ENCODE assay signal across 9 cellular contexts in the genomic region with DNA sequence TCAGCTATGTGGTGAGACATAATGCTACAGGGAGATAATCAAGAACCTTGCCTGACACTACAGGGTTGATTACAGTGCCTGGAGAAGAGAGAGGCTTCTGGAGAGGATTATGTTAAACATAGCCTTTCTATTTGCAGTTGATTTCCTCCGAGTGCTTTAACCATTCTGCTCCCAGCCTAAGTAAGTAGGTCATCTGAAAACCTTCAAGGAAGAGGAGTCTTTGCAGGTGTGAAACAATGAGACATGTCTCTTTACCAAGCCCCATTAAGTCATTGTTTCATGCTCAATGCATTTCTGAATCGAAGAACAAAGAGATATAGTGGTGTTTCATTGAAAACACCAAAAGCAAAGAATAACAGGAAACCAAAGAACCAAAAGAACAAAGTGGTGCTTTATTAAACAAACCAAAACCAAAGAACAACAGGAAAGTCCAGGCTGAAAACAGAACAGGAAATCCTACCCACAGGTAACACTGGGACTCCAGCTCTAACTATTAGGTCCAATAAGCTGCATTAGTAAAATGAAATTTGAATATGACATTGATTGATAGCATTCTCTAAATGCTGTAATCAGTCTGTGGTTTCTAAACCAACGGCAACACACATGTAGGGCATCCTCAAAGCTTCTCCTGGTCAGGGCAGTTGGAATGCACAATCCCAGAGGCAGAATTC.
DNase-seq lines count a peak whose midpoint lies in the region; ATAC-seq and TF ChIP-seq lines count a peak whose summit lies in the region.
"Had no signal": no experiment of that assay in that cellular context is flagged by ENCODE, and none has a peak within 500 bp of the region (broad histone marks: within the 10 kb centered on the region; RNA-seq: fewer than 3 reads in every experiment).

No MANE protein-coding gene starts in this region.

- TF ChIP-seq CTCF in neural progenitor cell (IDR thresholded peaks at IDR 0.05): no peak

- ATAC-seq in GM19395 (IDR thresholded peaks at IDR 0.05; ENCODE audit: unreplicated experiment) (peak; percentile 79), HG03139 (IDR thresholded peaks at IDR 0.05; ENCODE audit: unreplicated experiment) (peak; percentile 67)

- peak overlapping the region; percentile 14 for H3K4me2 ChIP-seq in neural progenitor cell

- DNase-seq in SW480 (ENCODE audit: low spot score): peak; percentile 37
- peak; percentile 45 for DNase-seq in neural progenitor cell (ENCODE audit: low spot score)
- DNase-seq in mucosa of gallbladder (ENCODE audit: low spot score): no peak
- DNase-seq in NCI-H187 treated with DMSO at 0.1 percent for 48 hours (lab: John Stamatoyannopoulos, UW): no peak
- DNase-seq in NCI-H2196 treated with DMSO at 0.1 percent for 48 hours (lab: John Stamatoyannopoulos, UW; ENCODE audit: unreplicated experiment): no peak
- DNase-seq in UCSD-AML1 (lab: John Stamatoyannopoulos, UW; ENCODE audit: unreplicated experiment): no peak

- H3K4me1 ChIP-seq in neural progenitor cell: peaks cover 28% of the 10 kb centered on the region

- peaks cover 39% of the 10 kb centered on the region for H3K4me1 Mint-ChIP-seq in neural progenitor cell

- no peaks in the 10 kb centered on the region for H3K9me3 ChIP-seq in neural progenitor cell (ENCODE audit: low read depth)

- no peaks in the 10 kb centered on the region for H4K20me1 ChIP-seq in neural progenitor cell (ENCODE audit: low read depth)

- H3K9me3 Mint-ChIP-seq in neural progenitor cell: peaks cover 3% of the 10 kb centered on the region

- H3K27ac ChIP-seq in neural progenitor cell: peak overlapping the region; percentile 55
- H3K27ac ChIP-seq: epithelial cell of prostate had no signal

- no peak overlapping the region for H2AFZ ChIP-seq in neural progenitor cell (replicated peaks)

- H3K79me2 ChIP-seq in neural progenitor cell (ENCODE audit: low read depth): no peaks in the 10 kb centered on the region

- H3K36me3 Mint-ChIP-seq in neural progenitor cell: no peaks in the 10 kb centered on the region

- no peak overlapping the region for H3K9ac ChIP-seq in neural progenitor cell

- peaks cover 16% of the 10 kb centered on the region for H3K27me3 Mint-ChIP-seq in neural progenitor cell (ENCODE audit: insufficient read depth, low read depth)

- no peak overlapping the region for H3K4me3 ChIP-seq in neural progenitor cell

- H3F3A ChIP-seq in neural progenitor cell (ENCODE audit: low read depth): peaks cover 35% of the 10 kb centered on the region

- H3K4me3 Mint-ChIP-seq in neural progenitor cell: no peak overlapping the region

- H3K27me3 ChIP-seq in neural progenitor cell: no peaks in the 10 kb centered on the region

- H3K27ac Mint-ChIP-seq in neural progenitor cell: no peak overlapping the region

- H3K36me3 ChIP-seq in neural progenitor cell: no peaks in the 10 kb centered on the region

Comparison
In these comparisons a context has a peak if more than half of its experiments do, and no peak if none do; other contexts are left out.
1. DNase-seq: peak in SW480 (single experiment) and neural progenitor cell (single experiment); none in mucosa of gallbladder (single experiment), NCI-H187 treated with DMSO at 0.1 percent for 48 hours (single experiment), NCI-H2196 treated with DMSO at 0.1 percent for 48 hours (single experiment) and UCSD-AML1 (single experiment).